In the genomic region with DNA sequence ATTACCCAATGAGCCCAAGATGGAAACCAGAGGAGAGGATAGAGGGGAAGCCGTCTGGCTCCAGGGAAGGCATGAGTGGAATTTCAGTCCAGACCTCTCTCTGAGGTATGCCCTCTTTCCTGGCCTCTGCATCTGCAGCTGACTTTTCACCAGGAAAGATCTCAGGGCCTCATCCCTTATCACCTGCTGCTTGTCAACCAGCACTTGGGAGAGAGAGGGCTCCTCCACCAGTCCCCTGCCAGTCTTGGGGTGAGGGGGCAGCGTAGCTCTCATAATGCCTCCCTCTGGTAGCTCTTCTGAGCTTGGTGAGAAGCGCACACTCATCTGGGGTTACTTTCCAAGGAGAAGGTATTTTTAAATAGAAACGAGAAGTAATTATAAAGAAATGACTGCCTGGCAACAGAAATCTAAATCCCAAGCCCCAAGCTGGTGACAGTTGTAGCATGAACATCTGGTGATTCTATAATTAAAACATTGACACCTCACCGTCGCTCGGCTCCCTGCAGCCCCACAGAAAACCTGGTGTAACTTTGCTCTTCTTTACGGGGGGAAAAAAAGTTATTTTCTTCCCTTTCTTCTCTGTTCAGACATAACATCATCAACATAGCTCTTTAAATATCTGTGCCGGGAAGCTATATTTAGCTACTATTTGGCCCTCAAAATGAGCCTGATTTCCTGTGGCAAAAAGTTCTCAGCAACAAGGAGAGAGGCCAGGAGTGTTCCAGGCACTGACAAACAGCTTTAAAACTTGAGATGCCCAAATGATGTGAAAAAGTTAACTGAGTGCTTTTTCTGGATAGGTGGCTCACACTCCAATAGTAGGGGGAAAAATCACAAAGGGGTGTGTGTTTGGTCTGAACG, we compare ENCODE assay signal across 11 cellular contexts. TPM values are rescaled to one million over a fixed set of nuclear protein-coding genes. Genes with fewer than 3 reads are reported as not detected.
DNase-seq lines count a peak whose midpoint lies in the region; ATAC-seq and TF ChIP-seq lines count a peak whose summit lies in the region.
"Had no signal": no experiment of that assay in that cellular context is flagged by ENCODE, and none has a peak within 500 bp of the region (broad histone marks: within the 10 kb centered on the region; RNA-seq: fewer than 3 reads in every experiment).

No MANE protein-coding gene starts in this region.

- TF ChIP-seq EP300 in gastroesophageal sphincter (IDR thresholded peaks at IDR 0.05): no peak

- H3K9me3 ChIP-seq in gastroesophageal sphincter: peaks cover 0 to 11% (median 0%) of the 10 kb centered on the region in 3 donors

- DNase-seq in ELF-1 (ENCODE audit: low read depth, low spot score): peak; percentile 72
- DNase-seq in SIG-M5 treated with dmso at 0.1 percent for 504 hours (lab: John Stamatoyannopoulos, UW; ENCODE audit: unreplicated experiment): peak; percentile 84
- no peak for DNase-seq in ureter (ENCODE audit: low spot score)
- DNase-seq in HT-29 (ENCODE audit: low spot score): no peak
- DNase-seq: hypothalamus; stimulated activated CD8-positive, alpha-beta memory T cell treated with anti-CD3 and anti-CD28 coated beads, Interleukin-4, amount 100 ng/mL, for 48 hours; T-helper 2 cell had no signal

- H3K36me3 ChIP-seq in gastroesophageal sphincter: no peaks in the 10 kb centered on the region
- no peaks in the 10 kb centered on the region for H3K36me3 ChIP-seq in rectal smooth muscle tissue (ENCODE audit: control insufficient read depth, insufficient read depth, low read length)

- WGBS in gastroesophageal sphincter (ENCODE audit: low coverage in 1 of 2), 2 donors: 0 to 4% methylated on average over 7 to 10 of the region's 10 CpGs

- H3K4me3 ChIP-seq in gastroesophageal sphincter: peak overlapping the region in 1 of 2 donors; percentile 12
- peak overlapping the region; percentile 32 for H3K4me3 ChIP-seq in rectal smooth muscle tissue (ENCODE audit: low read length)

- TF ChIP-seq CTCF in gastroesophageal sphincter (IDR thresholded peaks at IDR 0.05): no peak

- ATAC-seq in gastroesophageal sphincter (peak; percentile 55), HG03139 (IDR thresholded peaks at IDR 0.05; ENCODE audit: unreplicated experiment) (no peak), GM21786 (IDR thresholded peaks at IDR 0.05; ENCODE audit: unreplicated experiment) (no peak)

- TF ChIP-seq POLR2A in gastroesophageal sphincter (IDR thresholded peaks at IDR 0.05): no peak

- H3K27me3 ChIP-seq in gastroesophageal sphincter (no peaks in the 10 kb centered on the region), rectal smooth muscle tissue (ENCODE audit: control insufficient read depth, insufficient read depth, low read length) (no peaks in the 10 kb centered on the region)

- H3K27ac ChIP-seq in gastroesophageal sphincter (peak overlapping the region; percentile 65 to 84 (median 78)), rectal smooth muscle tissue (ENCODE audit: low read depth, low read length) (no peak overlapping the region)

- H3K4me1 ChIP-seq in gastroesophageal sphincter (peaks cover 12 to 34% (median 20%) of the 10 kb centered on the region in 3 donors), rectal smooth muscle tissue (ENCODE audit: control insufficient read depth, insufficient read depth, low read length) (peaks cover 10% of the 10 kb centered on the region)

- H3K9ac ChIP-seq in rectal smooth muscle tissue (ENCODE audit: low read length): no peak overlapping the region

RNA-seq across cellular contexts. Expression of gene HIP1, which starts 26.9 kb away (rescaled TPM):
- total RNA-seq in gastroesophageal sphincter (10 to 100 TPM; 12.3 to 32.6 (median 22.6) TPM), ureter (31.6 TPM)
- 2.2 and 2.4 TPM in 2 replicates for total RNA-seq in HT-29 (2014; rRNA removed; shearing (Covaris generic))

Comparison
In these comparisons a context has a peak if more than half of its experiments do, and no peak if none do; other contexts are left out.
1. DNase-seq: peak in ELF-1 (single experiment) and SIG-M5 treated with dmso at 0.1 percent for 504 hours (single experiment); none in ureter (single experiment) and HT-29 (single experiment).